12 cellular contexts compared by ENCODE assay signal in the genomic region with DNA sequence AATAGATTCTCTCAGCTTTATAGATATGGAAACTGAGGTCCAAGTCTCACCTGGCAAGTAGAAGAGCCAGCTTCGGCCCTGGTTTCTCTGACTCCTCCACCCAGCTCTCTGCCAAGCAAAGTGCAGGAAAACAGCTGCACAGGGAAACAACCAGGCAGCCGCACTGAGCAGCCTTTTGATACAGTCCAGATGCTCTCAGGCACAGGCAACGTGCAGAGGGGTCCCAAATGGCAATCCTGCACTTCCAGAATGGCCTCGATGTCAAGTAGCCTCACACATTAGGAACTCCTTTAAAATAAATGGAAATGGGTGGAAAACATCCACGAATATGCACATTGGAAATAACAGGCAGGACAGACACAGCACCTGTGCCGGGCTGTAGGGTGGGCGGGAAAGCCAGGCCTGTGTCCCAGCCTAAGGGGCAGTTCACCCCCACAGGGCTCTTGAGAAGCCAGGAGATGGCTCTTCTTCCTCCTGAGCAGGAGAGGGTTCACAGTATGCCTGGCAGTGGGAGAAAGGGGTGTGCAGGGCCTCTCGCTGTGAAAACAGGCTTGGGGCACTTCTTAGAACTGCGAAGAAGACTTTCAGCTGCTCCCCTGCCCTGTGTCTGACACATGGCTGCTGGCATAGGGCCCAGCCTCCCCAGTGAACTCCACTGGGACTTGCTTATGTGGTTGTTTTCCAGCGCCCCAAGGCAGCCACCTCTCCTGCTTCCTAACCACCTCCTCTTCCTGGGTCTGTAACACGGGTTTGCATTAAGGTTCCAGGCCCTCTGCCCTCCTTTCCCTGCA.
DNase-seq lines count a peak whose midpoint lies in the region; TF ChIP-seq lines count a peak whose summit lies in the region.
"Had no signal": no experiment of that assay in that cellular context is flagged by ENCODE, and none has a peak within 500 bp of the region (broad histone marks: within the 10 kb centered on the region; RNA-seq: fewer than 3 reads in every experiment).

No MANE protein-coding gene starts in this region.

- no peak overlapping the region for H3K4ac ChIP-seq in mesendoderm (ENCODE audit: low read depth, low read length)

- WGBS in SK-N-SH (ENCODE audit: low lambda C conversion rate), result 31% methylated on average over 11 of the region's 11 CpGs
- no CpG with 5 or more reads among the region's 11 CpGs for WGBS in mesendoderm (ENCODE audit: extremely low coverage, insufficient coverage, low lambda C conversion rate)

- peak in 1 of 2 experiments; percentile 27; a peak in 1 of 4 replicates for TF ChIP-seq EP300 in SK-N-SH (IDR thresholded peaks at IDR 0.05; ENCODE audit: borderline replicate concordance in 1 of 2, low read depth in 1 of 2, low read length in 1 of 2)

- no peak overlapping the region for H2BK5ac ChIP-seq in mesendoderm (ENCODE audit: low read length)

- DNase-seq in EH (ENCODE audit: low read depth) (peak; percentile 42), HFFc6 (peak; percentile 10), SK-N-SH (peak; percentile 77), mesendoderm (peak; percentile 6), chondrocyte (ENCODE audit: low spot score) (no peak), GOT3 (lab: John Stamatoyannopoulos, UW) (no peak)
- DNase-seq in stimulated activated CD4-positive, alpha-beta T cell treated with anti-CD3 and anti-CD28 coated beads, Interleukin-12 subunit alpha, Interleukin-12 subunit beta, amount 100 ng/mL, for 4 hours, result no peak
- DNase-seq: activated CD8-positive, alpha-beta T cell treated with anti-CD3 and anti-CD28 coated beads, Interleukin-2, amount 10 ng/mL, durations not matched to agents 7 days and 5 days; CD4-positive, CD25-positive, alpha-beta regulatory T cell; NCI-H226 had no signal

- H3K56ac ChIP-seq in mesendoderm (ENCODE audit: low read length), result no peak overlapping the region

- no peaks in the 10 kb centered on the region for H3K9me2 ChIP-seq in SK-N-SH

- H3K4me3 Mint-ChIP-seq in HFFc6 (no peak overlapping the region), chondrocyte (ENCODE audit: unreplicated experiment) (no peak overlapping the region)
- H3K4me3 Mint-ChIP-seq: activated CD8-positive, alpha-beta T cell treated with anti-CD3 and anti-CD28 coated beads, Interleukin-2, amount 10 ng/mL, durations not matched to agents 7 days and 5 days; CD4-positive, CD25-positive, alpha-beta regulatory T cell; dendritic cell treated with granulocyte-macrophage colony-stimulating factor and Interleukin-4, amounts not matched to agents 40 ng/mL and 50 ng/mL, for 4 days had no signal

- no peak overlapping the region for H4K5ac ChIP-seq in mesendoderm (ENCODE audit: low read length)

- H3K4me3 ChIP-seq in SK-N-SH (ENCODE audit: low read depth in 2 of 2, low read length in 1 of 2) (no peak overlapping the region), mesendoderm (ENCODE audit: low read length) (no peak overlapping the region)

- TF ChIP-seq CTCF in HFFc6 (IDR thresholded peaks at IDR 0.05) (no peak), SK-N-SH (IDR thresholded peaks at IDR 0.05) (no peak), chondrocyte (IDR thresholded peaks at IDR 0.05) (no peak)

- H3K27me3 ChIP-seq in SK-N-SH (ENCODE audit: insufficient read depth) (no peaks in the 10 kb centered on the region), mesendoderm (ENCODE audit: insufficient read depth, low read length, poor library complexity) (no peaks in the 10 kb centered on the region)

- no peak overlapping the region for H2BK120ac ChIP-seq in mesendoderm (ENCODE audit: low read depth, low read length)

- H3K79me1 ChIP-seq in mesendoderm (ENCODE audit: low read length), result no peaks in the 10 kb centered on the region

- no peak overlapping the region for H3K18ac ChIP-seq in mesendoderm (ENCODE audit: low read length)

- H3K27me3 Mint-ChIP-seq in HFFc6 (ENCODE audit: insufficient read depth), result peaks cover 20% of the 10 kb centered on the region
- H3K27me3 Mint-ChIP-seq in chondrocyte (ENCODE audit: low read depth), result peaks cover 31% of the 10 kb centered on the region

- H3K36me3 ChIP-seq in SK-N-SH (replicated peaks in 1 of 2; ENCODE audit: control insufficient read depth in 1 of 2, insufficient read depth in 2 of 2, low read length in 1 of 2) (no peaks in the 10 kb centered on the region), mesendoderm (ENCODE audit: control insufficient read depth, insufficient read depth, low read length) (no peaks in the 10 kb centered on the region)

- no peak overlapping the region for H3K9ac ChIP-seq in SK-N-SH
- H3K9ac ChIP-seq in mesendoderm (ENCODE audit: low read length), result no peak overlapping the region

- no peaks in the 10 kb centered on the region for H3F3A ChIP-seq in SK-N-SH (replicated peaks; ENCODE audit: insufficient read depth)

- H2AK5ac ChIP-seq in mesendoderm (ENCODE audit: low read length), result no peak overlapping the region

- TF ChIP-seq RAD21 in SK-N-SH (IDR thresholded peaks at IDR 0.05; ENCODE audit: low read length), result peak; percentile 14; the same call in 1 of the 2 replicates

- no peak overlapping the region for H3K23ac ChIP-seq in mesendoderm (ENCODE audit: low read length)

- no peak overlapping the region for H4K8ac ChIP-seq in mesendoderm (ENCODE audit: low read depth, low read length)

- H4K20me1 ChIP-seq in SK-N-SH (ENCODE audit: insufficient read depth), result no peaks in the 10 kb centered on the region

- H3K36me3 Mint-ChIP-seq in HFFc6 (ENCODE audit: low read depth), result no peaks in the 10 kb centered on the region
- H3K36me3 Mint-ChIP-seq in chondrocyte (ENCODE audit: low read depth), result peaks cover 1% of the 10 kb centered on the region
- H3K36me3 Mint-ChIP-seq: CD4-positive, CD25-positive, alpha-beta regulatory T cell had no signal

- H3K9me3 Mint-ChIP-seq in HFFc6, result no peaks in the 10 kb centered on the region
- no peaks in the 10 kb centered on the region for H3K9me3 Mint-ChIP-seq in chondrocyte (ENCODE audit: low read depth)
- H3K9me3 Mint-ChIP-seq: activated T-helper 2 cell treated with anti-CD3 and anti-CD28 coated beads, Interferon-gamma antibody, Interleukin-2, Interleukin-4, amounts not matched to agents 10 μg/mL and 5 μg/mL and 100 μg/mL, durations not matched to agents 14 hours and 24 hours and 36 hours; CD4-positive, CD25-positive, alpha-beta regulatory T cell; dendritic cell treated with granulocyte-macrophage colony-stimulating factor and Interleukin-4, amounts not matched to agents 40 ng/mL and 50 ng/mL, for 4 days had no signal

- H3K27ac Mint-ChIP-seq in HFFc6 (no peak overlapping the region), chondrocyte (ENCODE audit: unreplicated experiment) (no peak overlapping the region)
- H3K27ac Mint-ChIP-seq: activated CD8-positive, alpha-beta T cell treated with anti-CD3 and anti-CD28 coated beads, Interleukin-2, amount 10 ng/mL, durations not matched to agents 7 days and 5 days; activated T-helper 2 cell treated with anti-CD3 and anti-CD28 coated beads, Interferon-gamma antibody, Interleukin-2, Interleukin-4, amounts not matched to agents 10 μg/mL and 5 μg/mL and 100 μg/mL, durations not matched to agents 14 hours and 24 hours and 36 hours; CD4-positive, CD25-positive, alpha-beta regulatory T cell; dendritic cell treated with granulocyte-macrophage colony-stimulating factor and Interleukin-4, amounts not matched to agents 40 ng/mL and 50 ng/mL, for 4 days had no signal

- peak overlapping the region in 1 of 2 experiments; percentile 79; a peak in 2 of 4 replicates for H3K27ac ChIP-seq in SK-N-SH (ENCODE audit: low read depth in 2 of 2, low read length in 1 of 2)
- H3K27ac ChIP-seq in mesendoderm (ENCODE audit: low read depth, low read length), result no peak overlapping the region

- no peak overlapping the region for H2AFZ ChIP-seq in SK-N-SH (ENCODE audit: low read depth)

- no peaks in the 10 kb centered on the region for H3K4me1 Mint-ChIP-seq in HFFc6 (ENCODE audit: low read depth)
- no peaks in the 10 kb centered on the region for H3K4me1 Mint-ChIP-seq in chondrocyte (ENCODE audit: low read depth)
- H3K4me1 Mint-ChIP-seq: CD4-positive, CD25-positive, alpha-beta regulatory T cell had no signal

- H3K4me2 ChIP-seq in SK-N-SH (no peak overlapping the region), mesendoderm (ENCODE audit: low read length) (no peak overlapping the region)

- H3K79me2 ChIP-seq in SK-N-SH (ENCODE audit: insufficient read depth) (no peaks in the 10 kb centered on the region), mesendoderm (ENCODE audit: control insufficient read depth, insufficient read depth, low read length) (no peaks in the 10 kb centered on the region)

- CTCF ChIA-PET in SK-N-SH (lab: Yijun Ruan, JAX), result interaction anchor here (0.9 to 1.3 kb wide), 2 partner anchors 70 to 79 kb away, joined by 3 to 4 read pairs; no protein-coding TSS in a partner anchor

- no peak overlapping the region for H2BK15ac ChIP-seq in mesendoderm (replicated peaks; ENCODE audit: low read depth)

- H3K9me3 ChIP-seq in SK-N-SH, result no peaks in the 10 kb centered on the region

- H3K4me1 ChIP-seq in SK-N-SH (ENCODE audit: control insufficient read depth in 1 of 2, insufficient read depth in 2 of 2, low read depth in 1 of 2, low read length in 1 of 2) (peaks cover 0 to 36% of the 10 kb centered on the region in 2 experiments; a peak in 2 of 4 replicates), mesendoderm (ENCODE audit: control insufficient read depth, low read depth, low read length) (no peaks in the 10 kb centered on the region)

- POLR2A ChIA-PET in SK-N-SH (lab: Yijun Ruan, JAX), result no interaction called here

TF ChIP-seq in SK-N-SH, 30 proteins besides CTCF, POLR2A, EP300 and RAD21 (continues in another document):
- TF ChIP-seq FOXJ3 (CRISPR knock-in tag; IDR thresholded peaks at IDR 0.05), result peak; percentile 70; the same call in 1 of the 2 replicates
- no peak for TF ChIP-seq RFX5 (IDR thresholded peaks at IDR 0.05; ENCODE audit: low read length)
- no peak for TF ChIP-seq RXRA (IDR thresholded peaks at IDR 0.05; ENCODE audit: borderline replicate concordance, low read depth)
- TF ChIP-seq USF1 (IDR thresholded peaks at IDR 0.05; ENCODE audit: borderline replicate concordance, low read depth), result no peak
- no peak for TF ChIP-seq USF2 (IDR thresholded peaks at IDR 0.05; ENCODE audit: borderline replicate concordance, low read depth, low read length)
- TF ChIP-seq SMC3 (IDR thresholded peaks at IDR 0.05; ENCODE audit: low read depth, low read length), result no peak
- TF ChIP-seq JUND (IDR thresholded peaks at IDR 0.05), result no peak

Comparison
In these comparisons a context has a peak if more than half of its experiments do, and no peak if none do; other contexts are left out.
1. DNase-seq: peak in EH (single experiment), HFFc6 (single experiment), SK-N-SH (single experiment) and mesendoderm (single experiment); none in chondrocyte (single experiment), stimulated activated CD4-positive, alpha-beta T cell treated with anti-CD3 and anti-CD28 coated beads, Interleukin-12 subunit alpha, Interleukin-12 subunit beta, amount 100 ng/mL, for 4 hours (single experiment) and GOT3 (single experiment).